Comparison of ENCODE assay signal across 15 cellular contexts in the genomic region with DNA sequence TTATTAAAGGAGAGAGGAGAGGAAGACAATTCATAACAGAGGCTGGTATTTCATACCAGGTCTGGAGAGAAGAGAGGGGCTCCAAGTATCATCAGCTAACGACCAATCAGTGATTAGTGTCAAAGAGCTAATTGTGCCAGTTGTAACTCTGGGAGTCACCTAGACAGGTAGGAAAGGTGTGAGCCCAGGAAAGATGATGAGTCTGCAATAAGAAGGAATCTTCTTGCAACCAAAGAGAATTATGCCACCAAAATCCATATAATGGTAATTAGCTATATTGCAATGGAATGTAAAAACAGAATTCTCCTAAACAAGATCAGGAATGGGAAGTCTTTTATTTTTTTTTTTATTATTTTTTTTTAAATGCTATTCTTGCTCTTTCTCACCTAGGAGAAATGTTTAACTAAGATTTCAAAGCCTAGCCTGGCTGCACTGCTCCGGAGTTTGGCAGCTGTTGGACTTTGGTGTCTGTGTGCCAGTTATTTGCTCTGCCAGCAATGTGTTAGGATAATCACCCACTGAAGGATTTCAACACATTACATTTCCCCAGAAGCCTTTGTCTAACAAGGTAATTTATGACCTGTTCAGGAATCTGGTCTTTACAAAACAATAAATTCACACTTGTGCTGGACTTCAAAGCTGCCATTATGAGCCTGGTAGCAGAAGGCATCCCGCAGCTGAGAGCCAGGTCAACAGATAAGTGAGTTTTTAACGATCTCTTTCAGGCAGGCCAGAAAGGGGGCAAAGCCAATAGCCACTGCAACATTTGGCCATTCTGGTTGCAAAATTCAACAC.
DNase-seq lines count a peak whose midpoint lies in the region; ATAC-seq, FAIRE-seq and TF ChIP-seq lines count a peak whose summit lies in the region.
"Had no signal": no experiment of that assay in that cellular context is flagged by ENCODE, and none has a peak within 500 bp of the region (broad histone marks: within the 10 kb centered on the region; RNA-seq: fewer than 3 reads in every experiment).

No MANE protein-coding gene starts in this region.

- no peak for ATAC-seq in GM21723 (IDR thresholded peaks at IDR 0.05; ENCODE audit: unreplicated experiment)
- ATAC-seq: activated CD8-positive, alpha-beta T cell treated with anti-CD3 and anti-CD28 coated beads for 36 hours; CD8-positive, alpha-beta T cell; SK-N-SH treated with all-trans-retinoic acid at 6 μM for 48 hours had no signal

- dilution Hi-C loops in keratinocyte (cut with MboI; ENCODE audit: extremely low pct_ligation_motif_present, low sequenced_read_pairs) = no loop called here

- WGBS in thyroid gland, 2 donors = 48 to 57% methylated on average over 4 of the region's 4 CpGs

- no peak overlapping the region for H2AFZ ChIP-seq in keratinocyte (ENCODE audit: control insufficient read depth, low read length)

- DNase-seq in DMS153 (lab: John Stamatoyannopoulos, UW) = peak; percentile 10
- DNase-seq in DMS153 treated with DMSO at 0.1 percent for 48 hours (lab: John Stamatoyannopoulos, UW; ENCODE audit: unreplicated experiment) = no peak
- DNase-seq in NCI-H774 (lab: John Stamatoyannopoulos, UW) = peak; percentile 69
- no peak for DNase-seq in keratinocyte (ENCODE audit: low read depth, low spot score)
- peak; percentile 14 to 25 for DNase-seq in thyroid gland
- no peak for DNase-seq in erythroblast (lab: John Stamatoyannopoulos, UW)
- DNase-seq in NCI-H2171 (lab: John Stamatoyannopoulos, UW) = no peak
- DNase-seq: activated CD8-positive, alpha-beta T cell treated with anti-CD3 and anti-CD28 coated beads for 36 hours; CD8-positive, alpha-beta T cell; glutamatergic neuron; OCI-M1 had no signal

- H3K27ac ChIP-seq in keratinocyte (ENCODE audit: control insufficient read depth, insufficient read depth, low read length) (no peak overlapping the region), thyroid gland (no peak overlapping the region)
- H3K27ac ChIP-seq: 22Rv1 had no signal

- H3K9me3 ChIP-seq in keratinocyte (ENCODE audit: control insufficient read depth, low read depth, low read length) (no peaks in the 10 kb centered on the region), thyroid gland (no peaks in the 10 kb centered on the region)

- no peak overlapping the region for H3K9ac ChIP-seq in keratinocyte (ENCODE audit: control insufficient read depth, extremely low read depth, insufficient read depth, low read length)

- H3K79me2 ChIP-seq in keratinocyte (ENCODE audit: control insufficient read depth, insufficient read depth, low read length) = no peaks in the 10 kb centered on the region

- no peaks in the 10 kb centered on the region for H3K27me3 ChIP-seq in keratinocyte (ENCODE audit: control insufficient read depth, extremely low read depth, insufficient read depth, low read length)
- H3K27me3 ChIP-seq in thyroid gland = no peaks in the 10 kb centered on the region

- H3K4me3 ChIP-seq in keratinocyte (ENCODE audit: control insufficient read depth in 2 of 3, extremely low read depth in 1 of 3, insufficient read depth in 2 of 3, low read depth in 1 of 3, low read length in 3 of 3) (no peak overlapping the region), thyroid gland (replicated peaks in 1 of 3) (no peak overlapping the region)

- no peak overlapping the region for H3K4me2 ChIP-seq in keratinocyte (ENCODE audit: control insufficient read depth, extremely low read depth, insufficient read depth, low read depth, low read length)

- intact Hi-C loops in thyroid gland (cut with DNase I) = no loop called here

- TF ChIP-seq CTCF in keratinocyte (optimal IDR thresholded peaks at IDR 0.05 in 1 of 3, IDR thresholded peaks at IDR 0.05 in 1 of 3, conservative IDR thresholded peaks at IDR 0.05 in 1 of 3; ENCODE audit: extremely low read depth in 1 of 3, insufficient read depth in 2 of 3, low read length in 3 of 3) = no peak
- TF ChIP-seq CTCF in thyroid gland (IDR thresholded peaks at IDR 0.05) = no peak

- peaks cover 19% of the 10 kb centered on the region for H3K4me1 ChIP-seq in keratinocyte (ENCODE audit: control insufficient read depth, extremely low read depth, insufficient read depth, low read length)
- peaks cover 11 to 15% of the 10 kb centered on the region in 2 donors for H3K4me1 ChIP-seq in thyroid gland

- no peak for TF ChIP-seq POLR2A in thyroid gland (IDR thresholded peaks at IDR 0.05)
- TF ChIP-seq POLR2A in erythroblast (IDR thresholded peaks at IDR 0.05; ENCODE audit: low read length) = no peak

- no peaks in the 10 kb centered on the region for H4K20me1 ChIP-seq in keratinocyte (ENCODE audit: control insufficient read depth, extremely low read depth, insufficient read depth, low read length)

- FAIRE-seq in keratinocyte (lab: Jason Lieb, UNC) = peak; percentile 23
- FAIRE-seq: GM19239 had no signal

- no peaks in the 10 kb centered on the region for H3K9me1 ChIP-seq in keratinocyte (ENCODE audit: control insufficient read depth, extremely low read depth, insufficient read depth, low read length)

- H3K36me3 ChIP-seq in keratinocyte (ENCODE audit: control insufficient read depth in 2 of 2, extremely low read depth in 1 of 2, insufficient read depth in 2 of 2, low read length in 2 of 2) (no peaks in the 10 kb centered on the region), thyroid gland (no peaks in the 10 kb centered on the region)

Comparison
In these comparisons a context has a peak if more than half of its experiments do, and no peak if none do; other contexts are left out.
1. DNase-seq: peak in DMS153 (single experiment), NCI-H774 (single experiment) and thyroid gland (2 of 2); none in DMS153 treated with DMSO at 0.1 percent for 48 hours (single experiment), keratinocyte (single experiment), erythroblast (0 of 2) and NCI-H2171 (single experiment).